ENCODE assay signal across 15 cellular contexts in the genomic region with DNA sequence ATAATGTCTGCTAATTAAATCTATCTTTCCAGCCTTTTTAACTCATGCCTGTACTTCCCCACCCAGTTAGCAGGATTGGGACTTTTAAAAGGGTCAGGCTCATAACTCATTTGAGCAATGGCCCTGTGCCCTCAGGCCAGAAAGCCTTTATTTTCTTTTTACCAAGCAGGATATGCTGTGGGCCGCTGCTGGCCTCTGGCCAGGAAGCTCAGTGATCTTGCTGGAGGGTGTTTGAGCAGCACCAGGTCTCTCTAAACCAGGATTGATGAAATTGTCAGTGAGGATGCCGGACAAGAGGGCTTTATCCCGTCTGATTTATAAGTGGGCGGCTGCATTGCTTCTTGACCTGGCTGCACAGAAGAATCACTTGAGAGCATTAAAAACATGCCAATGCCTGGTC.
A peak's percentile ranks its signal among the peaks of the same experiment; 100 is the strongest.
DNase-seq lines count a peak whose midpoint lies in the region; ATAC-seq, FAIRE-seq and TF ChIP-seq lines count a peak whose summit lies in the region.
"Had no signal": no experiment of that assay in that cellular context is flagged by ENCODE, and none has a peak within 500 bp of the region (broad histone marks: within the 10 kb centered on the region; RNA-seq: fewer than 3 reads in every experiment).

No MANE protein-coding gene starts in this region.

- H3K9me1 ChIP-seq in endothelial cell of umbilical vein (replicated peaks; ENCODE audit: control insufficient read depth, extremely low read depth, insufficient read depth, low read length) = no peaks in the 10 kb centered on the region

- peaks cover 2% of the 10 kb centered on the region for H4K20me1 ChIP-seq in endothelial cell of umbilical vein (replicated peaks; ENCODE audit: control insufficient read depth, extremely low read depth, insufficient read depth, low read length)

- peaks cover 22% of the 10 kb centered on the region for H3K79me2 ChIP-seq in endothelial cell of umbilical vein (ENCODE audit: control insufficient read depth, insufficient read depth, low read length)

- H3K27ac ChIP-seq in endothelial cell of umbilical vein (ENCODE audit: insufficient read depth, low read depth, low read length) (no peak overlapping the region), subcutaneous abdominal adipose tissue (ENCODE audit: low read depth, low read length) (peak overlapping the region; percentile 93)
- H3K27ac ChIP-seq: A549 had no signal

- no peak for TF ChIP-seq POLR2A in endothelial cell of umbilical vein (IDR thresholded peaks at IDR 0.05; ENCODE audit: low read depth, low read length)

- no peak for TF ChIP-seq CTCF in endothelial cell of umbilical vein (IDR thresholded peaks at IDR 0.05; ENCODE audit: extremely low read depth in 1 of 2, insufficient read depth in 1 of 2, low read depth in 1 of 2, low read length in 2 of 2)

- POLR2A ChIA-PET in endothelial cell of umbilical vein (lab: Charles Lee) = no interaction called here

- H3K27me3 ChIP-seq in endothelial cell of umbilical vein (ENCODE audit: control insufficient read depth in 2 of 2, insufficient read depth in 2 of 2, low read length in 2 of 2) (no peaks in the 10 kb centered on the region), subcutaneous abdominal adipose tissue (ENCODE audit: control insufficient read depth in 5 of 5, insufficient read depth in 4 of 5, low read length in 5 of 5) (no peaks in the 10 kb centered on the region)
- H3K27me3 ChIP-seq: Peyer's patch had no signal

- dilution Hi-C loops in endothelial cell of umbilical vein (cut with MboI; ENCODE audit: extremely low pct_ligation_motif_present, low sequenced_read_pairs) = no loop called here

- H3K9me3 ChIP-seq in endothelial cell of umbilical vein (replicated peaks; ENCODE audit: control insufficient read depth, insufficient read depth, low read length) = no peaks in the 10 kb centered on the region
- H3K9me3 ChIP-seq in subcutaneous abdominal adipose tissue (ENCODE audit: control insufficient read depth in 5 of 5, low read length in 5 of 5) = no peaks in the 10 kb centered on the region
- H3K9me3 ChIP-seq: A549, Peyer's patch had no signal

- H3K4me1 ChIP-seq in endothelial cell of umbilical vein (ENCODE audit: control insufficient read depth, extremely low read depth, insufficient read depth, low read length) = peaks cover 48% of the 10 kb centered on the region
- peaks cover 24 to 63% (median 48%) of the 10 kb centered on the region in 5 donors for H3K4me1 ChIP-seq in subcutaneous abdominal adipose tissue (ENCODE audit: control insufficient read depth in 5 of 5, insufficient read depth in 5 of 5, low read length in 5 of 5)

- BruUV-seq in endothelial cell of umbilical vein (replicated peaks; lab: Mats Ljungman, UMichigan) = no TSS peak

- H2AFZ ChIP-seq in endothelial cell of umbilical vein (ENCODE audit: low read depth, low read length) = no peak overlapping the region

- intact Hi-C loops in endothelial cell of umbilical vein (cut with micrococcal nuclease) = no loop called here

- H3K4me2 ChIP-seq in endothelial cell of umbilical vein (ENCODE audit: insufficient read depth, low read length) = peak overlapping the region; percentile 13
- H3K4me2 ChIP-seq: A549 had no signal

- no peak overlapping the region for H3K9ac ChIP-seq in endothelial cell of umbilical vein (replicated peaks; ENCODE audit: extremely low read depth, insufficient read depth, low read length)
- H3K9ac ChIP-seq in subcutaneous abdominal adipose tissue (ENCODE audit: low read length in 5 of 5) = peak overlapping the region in 2 of 5 donors; percentile 37 to 47

- peak; percentile 74 for FAIRE-seq in endothelial cell of umbilical vein (lab: Jason Lieb, UNC)
- FAIRE-seq: A549 had no signal

- no peak overlapping the region for H3K4me3 ChIP-seq in endothelial cell of umbilical vein (replicated peaks in 1 of 3; ENCODE audit: insufficient read depth in 1 of 3, low read depth in 1 of 3, low read length in 3 of 3)
- no peak overlapping the region for H3K4me3 ChIP-seq in subcutaneous abdominal adipose tissue (ENCODE audit: low read depth in 1 of 5, low read length in 5 of 5)
- H3K4me3 ChIP-seq: A549, Peyer's patch had no signal

- CTCF ChIA-PET in endothelial cell of umbilical vein (lab: Charles Lee) = interaction anchor here (1.1 to 3.9 kb wide), 2 partner anchors 17 to 263 kb away, joined by 3 to 33 read pairs; no protein-coding TSS in a partner anchor

- H3K36me3 ChIP-seq in endothelial cell of umbilical vein (ENCODE audit: control insufficient read depth in 2 of 2, extremely low read depth in 1 of 2, insufficient read depth in 2 of 2, low read length in 2 of 2) (peaks cover 4 to 5% of the 10 kb centered on the region in 2 experiments), subcutaneous abdominal adipose tissue (ENCODE audit: control insufficient read depth in 5 of 5, insufficient read depth in 5 of 5, low read length in 5 of 5) (peaks cover 0 to 30% (median 22%) of the 10 kb centered on the region in 5 donors)
- H3K36me3 ChIP-seq: Peyer's patch had no signal

- no peak for ATAC-seq in GM18867 (IDR thresholded peaks at IDR 0.05; ENCODE audit: unreplicated experiment)
- ATAC-seq: A549; naive thymus-derived CD4-positive, alpha-beta T cell had no signal

- DNase-seq in NCI-H1105 treated with DMSO at 0.1 percent for 48 hours (lab: John Stamatoyannopoulos, UW) (peak; percentile 6), NCI-H1105 (lab: John Stamatoyannopoulos, UW) (no peak), RPMI8226 (peak; percentile 22), endothelial cell of umbilical vein (ENCODE audit: low read depth, low spot score) (peak; percentile 70), NCI-H187 treated with DMSO at 0.1 percent for 48 hours (lab: John Stamatoyannopoulos, UW) (no peak), SKM-1 treated with dmso at 0.1 percent for 144 hours (lab: John Stamatoyannopoulos, UW; ENCODE audit: unreplicated experiment) (no peak)
- DNase-seq: activated CD4-positive, alpha-beta T cell treated with anti-CD3 and anti-CD28 coated beads, Interleukin-2, amount 50 U/mL, for 4 hours; activated naive CD4-positive, alpha-beta T cell treated with anti-CD3 and anti-CD28 coated beads, Interleukin-2, amount 10 ng/mL, durations not matched to agents 7 days and 5 days; effector CD4-positive, alpha-beta T cell; naive thymus-derived CD4-positive, alpha-beta T cell; Peyer's patch; stimulated activated naive CD4-positive, alpha-beta T cell had no signal

TF ChIP-seq in endothelial cell of umbilical vein, 7 proteins besides CTCF, POLR2A, EP300 and RAD21:
- TF ChIP-seq EZH2 (IDR thresholded peaks at IDR 0.05; ENCODE audit: borderline replicate concordance, low read depth, low read length, severe bottlenecking) = no peak
- TF ChIP-seq POLR2AphosphoS5 (IDR thresholded peaks at IDR 0.05; ENCODE audit: insufficient read depth, low read depth, low read length) = peak; percentile 20
TF ChIP-seq in endothelial cell of umbilical vein: peak in this region for 1.

Comparison
In these comparisons a context has a peak if more than half of its experiments do, and no peak if none do; other contexts are left out.
1. DNase-seq: peak in NCI-H1105 treated with DMSO at 0.1 percent for 48 hours (single experiment), RPMI8226 (single experiment) and endothelial cell of umbilical vein (single experiment); none in NCI-H1105 (single experiment), NCI-H187 treated with DMSO at 0.1 percent for 48 hours (single experiment) and SKM-1 treated with dmso at 0.1 percent for 144 hours (single experiment).